ENCODE assay signal across 28 cellular contexts in the genomic region with DNA sequence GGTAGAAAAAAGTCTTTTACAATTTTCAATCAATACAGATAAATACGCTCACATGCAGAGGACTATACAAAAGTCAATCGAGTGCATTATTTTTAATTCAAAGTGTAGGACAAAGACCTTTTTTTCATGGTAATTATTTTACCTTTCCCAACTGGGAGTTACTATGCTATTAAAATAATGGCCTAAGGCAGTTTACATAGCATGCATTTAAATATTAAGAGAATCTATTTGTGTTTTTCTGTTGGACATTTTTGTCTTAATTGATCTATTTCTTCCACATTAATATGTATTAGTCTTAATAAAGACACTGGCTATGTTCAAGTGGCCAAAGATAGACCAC.
"Had no signal": no experiment of that assay in that cellular context is flagged by ENCODE, and none has a peak within 500 bp of the region (broad histone marks: within the 10 kb centered on the region; RNA-seq: fewer than 3 reads in every experiment).

No MANE protein-coding gene starts in this region.

- H3K27me3 Mint-ChIP-seq: activated naive CD8-positive, alpha-beta T cell treated with anti-CD3 and anti-CD28 coated beads, Interleukin-2, amount 10 ng/mL, durations not matched to agents 7 days and 5 days had no signal

- DNase-seq: activated CD4-positive, alpha-beta memory T cell treated with anti-CD3 and anti-CD28 coated beads for 36 hours; activated CD4-positive, alpha-beta T cell treated with anti-CD3 and anti-CD28 coated beads for 36 hours; activated CD4-positive, alpha-beta T cell treated with anti-CD3 and anti-CD28 coated beads, Interleukin-2, amount 10 ng/mL, durations not matched to agents 24 days and 14 days; activated CD4-positive, CD25-positive, alpha-beta regulatory T cell; activated CD4-positive, CD25-positive, alpha-beta regulatory T cell treated with anti-CD3 and anti-CD28 coated beads, Interleukin-2, amount 50 U/mL, for 72 hours; activated CD8-positive, alpha-beta memory T cell treated with anti-CD3 and anti-CD28 coated beads for 24 hours; activated effector memory CD4-positive, alpha-beta T cell treated with Interleukin-2 at 50 U/mL for 16 hours; activated gamma-delta T cell treated with Interleukin-2 at 50 U/mL for 16 hours; activated naive CD4-positive, alpha-beta T cell treated with anti-CD3 and anti-CD28 coated beads, Interleukin-2, amount 50 U/mL, for 16 hours; activated naive CD4-positive, alpha-beta T cell treated with Interleukin-2 at 50 U/mL for 16 hours; activated naive CD8-positive, alpha-beta T cell treated with anti-CD3 and anti-CD28 coated beads, Interleukin-2, amount 10 ng/mL, durations not matched to agents 7 days and 5 days; activated T-cell treated with anti-CD3 and anti-CD28 coated beads, Interleukin-2, amount 50 U/mL, for 4 hours; amniotic stem cell; anterior cingulate cortex; brain microvascular endothelial cell; dorsolateral prefrontal cortex; effector memory CD4-positive, alpha-beta T cell; endodermal cell; foreskin fibroblast; head of caudate nucleus; T-helper 1 cell; T-helper 17 cell; T1000 had no signal

- H3K27ac Mint-ChIP-seq: activated CD4-positive, alpha-beta memory T cell treated with anti-CD3 and anti-CD28 coated beads for 36 hours; activated CD4-positive, alpha-beta T cell treated with anti-CD3 and anti-CD28 coated beads, Interleukin-2, amount 10 ng/mL, durations not matched to agents 24 days and 14 days; activated T-helper 17 cell treated with anti-CD3 and anti-CD28 coated beads, Interleukin-2, amount 50 U/mL, for 72 hours; dendritic cell treated with granulocyte-macrophage colony-stimulating factor and Interleukin-4, amounts not matched to agents 40 ng/mL and 50 ng/mL, for 4 days; endodermal cell; T-helper 17 cell; T-helper 2 cell treated with Interferon-gamma antibody and Interleukin-4, amounts not matched to agents 5 μg/mL and 100 μg/mL, for 36 hours had no signal

- H3K9me3 Mint-ChIP-seq: activated CD4-positive, alpha-beta T cell treated with anti-CD3 and anti-CD28 coated beads, Interleukin-2, amount 10 ng/mL, durations not matched to agents 24 days and 14 days; activated T-helper 17 cell treated with anti-CD3 and anti-CD28 coated beads, Interleukin-2, amount 50 U/mL, for 72 hours; central memory CD8-positive, alpha-beta T cell; endodermal cell had no signal

- ATAC-seq: activated CD4-positive, alpha-beta T cell treated with anti-CD3 and anti-CD28 coated beads for 36 hours; activated T-cell treated with anti-CD3 and anti-CD28 coated beads, Interleukin-2, amount 50 U/mL, for 4 hours; activated T-helper 17 cell treated with anti-CD3 and anti-CD28 coated beads, Interleukin-2, amount 50 U/mL, for 72 hours; esophagus mucosa; T-helper 17 cell had no signal

- H3K4me3 Mint-ChIP-seq: activated CD4-positive, alpha-beta memory T cell treated with anti-CD3 and anti-CD28 coated beads for 36 hours; activated CD4-positive, alpha-beta T cell treated with anti-CD3 and anti-CD28 coated beads, Interleukin-2, amount 10 ng/mL, durations not matched to agents 24 days and 14 days; activated T-cell treated with anti-CD3 and anti-CD28 coated beads, Interleukin-2, amount 50 U/mL, for 4 hours; activated T-helper 17 cell treated with anti-CD3 and anti-CD28 coated beads, Interleukin-2, amount 50 U/mL, for 72 hours; central memory CD8-positive, alpha-beta T cell; dendritic cell treated with granulocyte-macrophage colony-stimulating factor and Interleukin-4, amounts not matched to agents 40 ng/mL and 50 ng/mL, for 4 days; endodermal cell; T-helper 17 cell; T-helper 2 cell treated with Interferon-gamma antibody and Interleukin-4, amounts not matched to agents 5 μg/mL and 100 μg/mL, for 36 hours had no signal

- H3K36me3 Mint-ChIP-seq: activated CD4-positive, alpha-beta memory T cell treated with anti-CD3 and anti-CD28 coated beads for 36 hours; activated naive CD8-positive, alpha-beta T cell treated with anti-CD3 and anti-CD28 coated beads, Interleukin-2, amount 10 ng/mL, durations not matched to agents 7 days and 5 days had no signal

- H3K4me1 Mint-ChIP-seq: activated T-helper 17 cell treated with anti-CD3 and anti-CD28 coated beads, Interleukin-2, amount 50 U/mL, for 72 hours; central memory CD8-positive, alpha-beta T cell had no signal
